Comparison of ENCODE assay signal across 1 cellular context in genomic region chr7:152523916-152524315, GRCh38.
TF ChIP-seq lines count a peak whose summit lies in the region.

No MANE protein-coding gene starts in this region.

TF ChIP-seq in GM23338, 12 proteins besides CTCF, POLR2A, EP300 and RAD21 (continued from another document):
- TF ChIP-seq, protein P1, sequence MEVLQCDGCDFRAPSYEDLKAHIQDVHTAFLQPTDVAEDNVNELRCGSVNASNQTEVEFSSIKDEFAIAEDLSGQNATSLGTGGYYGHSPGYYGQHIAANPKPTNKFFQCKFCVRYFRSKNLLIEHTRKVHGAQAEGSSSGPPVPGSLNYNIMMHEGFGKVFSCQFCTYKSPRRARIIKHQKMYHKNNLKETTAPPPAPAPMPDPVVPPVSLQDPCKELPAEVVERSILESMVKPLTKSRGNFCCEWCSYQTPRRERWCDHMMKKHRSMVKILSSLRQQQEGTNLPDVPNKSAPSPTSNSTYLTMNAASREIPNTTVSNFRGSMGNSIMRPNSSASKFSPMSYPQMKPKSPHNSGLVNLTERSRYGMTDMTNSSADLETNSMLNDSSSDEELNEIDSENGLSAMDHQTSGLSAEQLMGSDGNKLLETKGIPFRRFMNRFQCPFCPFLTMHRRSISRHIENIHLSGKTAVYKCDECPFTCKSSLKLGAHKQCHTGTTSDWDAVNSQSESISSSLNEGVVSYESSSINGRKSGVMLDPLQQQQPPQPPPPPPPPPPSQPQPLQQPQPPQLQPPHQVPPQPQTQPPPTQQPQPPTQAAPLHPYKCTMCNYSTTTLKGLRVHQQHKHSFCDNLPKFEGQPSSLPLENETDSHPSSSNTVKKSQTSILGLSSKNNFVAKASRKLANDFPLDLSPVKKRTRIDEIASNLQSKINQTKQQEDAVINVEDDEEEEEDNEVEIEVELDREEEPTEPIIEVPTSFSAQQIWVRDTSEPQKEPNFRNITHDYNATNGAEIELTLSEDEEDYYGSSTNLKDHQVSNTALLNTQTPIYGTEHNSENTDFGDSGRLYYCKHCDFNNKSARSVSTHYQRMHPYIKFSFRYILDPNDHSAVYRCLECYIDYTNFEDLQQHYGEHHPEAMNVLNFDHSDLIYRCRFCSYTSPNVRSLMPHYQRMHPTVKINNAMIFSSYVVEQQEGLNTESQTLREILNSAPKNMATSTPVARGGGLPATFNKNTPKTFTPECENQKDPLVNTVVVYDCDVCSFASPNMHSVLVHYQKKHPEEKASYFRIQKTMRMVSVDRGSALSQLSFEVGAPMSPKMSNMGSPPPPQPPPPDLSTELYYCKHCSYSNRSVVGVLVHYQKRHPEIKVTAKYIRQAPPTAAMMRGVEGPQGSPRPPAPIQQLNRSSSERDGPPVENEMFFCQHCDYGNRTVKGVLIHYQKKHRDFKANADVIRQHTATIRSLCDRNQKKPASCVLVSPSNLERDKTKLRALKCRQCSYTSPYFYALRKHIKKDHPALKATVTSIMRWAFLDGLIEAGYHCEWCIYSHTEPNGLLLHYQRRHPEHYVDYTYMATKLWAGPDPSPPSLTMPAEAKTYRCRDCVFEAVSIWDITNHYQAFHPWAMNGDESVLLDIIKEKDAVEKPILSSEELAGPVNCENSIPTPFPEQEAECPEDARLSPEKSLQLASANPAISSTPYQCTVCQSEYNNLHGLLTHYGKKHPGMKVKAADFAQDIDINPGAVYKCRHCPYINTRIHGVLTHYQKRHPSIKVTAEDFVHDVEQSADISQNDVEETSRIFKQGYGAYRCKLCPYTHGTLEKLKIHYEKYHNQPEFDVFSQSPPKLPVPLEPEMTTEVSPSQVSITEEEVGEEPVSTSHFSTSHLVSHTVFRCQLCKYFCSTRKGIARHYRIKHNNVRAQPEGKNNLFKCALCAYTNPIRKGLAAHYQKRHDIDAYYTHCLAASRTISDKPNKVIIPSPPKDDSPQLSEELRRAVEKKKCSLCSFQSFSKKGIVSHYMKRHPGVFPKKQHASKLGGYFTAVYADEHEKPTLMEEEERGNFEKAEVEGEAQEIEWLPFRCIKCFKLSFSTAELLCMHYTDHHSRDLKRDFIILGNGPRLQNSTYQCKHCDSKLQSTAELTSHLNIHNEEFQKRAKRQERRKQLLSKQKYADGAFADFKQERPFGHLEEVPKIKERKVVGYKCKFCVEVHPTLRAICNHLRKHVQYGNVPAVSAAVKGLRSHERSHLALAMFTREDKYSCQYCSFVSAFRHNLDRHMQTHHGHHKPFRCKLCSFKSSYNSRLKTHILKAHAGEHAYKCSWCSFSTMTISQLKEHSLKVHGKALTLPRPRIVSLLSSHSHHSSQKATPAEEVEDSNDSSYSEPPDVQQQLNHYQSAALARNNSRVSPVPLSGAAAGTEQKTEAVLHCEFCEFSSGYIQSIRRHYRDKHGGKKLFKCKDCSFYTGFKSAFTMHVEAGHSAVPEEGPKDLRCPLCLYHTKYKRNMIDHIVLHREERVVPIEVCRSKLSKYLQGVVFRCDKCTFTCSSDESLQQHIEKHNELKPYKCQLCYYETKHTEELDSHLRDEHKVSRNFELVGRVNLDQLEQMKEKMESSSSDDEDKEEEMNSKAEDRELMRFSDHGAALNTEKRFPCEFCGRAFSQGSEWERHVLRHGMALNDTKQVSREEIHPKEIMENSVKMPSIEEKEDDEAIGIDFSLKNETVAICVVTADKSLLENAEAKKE (CRISPR knock-in tag; IDR thresholded peaks at IDR 0.05) = no peak
- TF ChIP-seq ZNF114 (CRISPR knock-in tag; IDR thresholded peaks at IDR 0.05) = no peak
